In genomic region chr10:58356756-58357155, GRCh38 we compare ENCODE assay signal across 35 cellular contexts.
"Had no signal": no experiment of that assay in that cellular context is flagged by ENCODE, and none has a peak within 500 bp of the region (broad histone marks: within the 10 kb centered on the region; RNA-seq: fewer than 3 reads in every experiment).

No MANE protein-coding gene starts in this region.

- H3K4me3 ChIP-seq: ascending aorta, cardiac muscle cell, MG63, Peyer's patch had no signal

- H3K36me3 ChIP-seq: ascending aorta, MG63, Peyer's patch had no signal

- H3K27me3 ChIP-seq: ascending aorta, cardiac muscle cell, MG63, Peyer's patch had no signal

- DNase-seq: activated B cell treated with CpG ODN at 0.5 μM for 24 hours; activated CD4-positive, alpha-beta memory T cell treated with anti-CD3 and anti-CD28 coated beads for 36 hours; activated CD4-positive, alpha-beta T cell treated with anti-CD3 and anti-CD28 coated beads for 4 hours; activated CD4-positive, alpha-beta T cell treated with anti-CD3 and anti-CD28 coated beads, Interleukin-2, amount 50 U/mL, for 1 hour; activated CD4-positive, CD25-positive, alpha-beta regulatory T cell treated with anti-CD3 and anti-CD28 coated beads, Interleukin-2, amount 50 U/mL, for 72 hours; activated CD8-positive, alpha-beta memory T cell treated with anti-CD3 and anti-CD28 coated beads, Interleukin-2, amount 50 U/mL, for 4 hours; activated naive CD4-positive, alpha-beta T cell treated with anti-CD3 and anti-CD28 coated beads, Interleukin-2, amount 50 U/mL, for 16 hours; activated naive CD8-positive, alpha-beta T cell treated with anti-CD3 and anti-CD28 coated beads for 36 hours; activated T-cell treated with anti-CD3 and anti-CD28 coated beads for 4 hours; activated T-cell treated with anti-CD3 and anti-CD28 coated beads, Interleukin-2, amount 50 U/mL, for 4 hours; amygdala; Kasumi-1; KG1; MG63; NCI-H1048; NCI-H1105 treated with DMSO at 0.1 percent for 48 hours; NCI-H1436; NCI-H1694; NCI-H1930; NCI-H2081 treated with DMSO at 0.1 percent for 48 hours; NCI-H2171; NCI-H446; NCI-H510A treated with DMSO at 0.1 percent for 48 hours; NCI-H69; NK-92 treated with Interleukin-12 subunit alpha and Interleukin-12 subunit beta, amount 100 ng/mL, for 24 hours; PC-3; Peyer's patch; RPMI8226; SIG-M5; T-cell; T-helper 2 cell; T-helper 9 cell had no signal

- H3K27ac ChIP-seq: ascending aorta, cardiac muscle cell, Peyer's patch, VCaP had no signal

- H3K4me1 ChIP-seq: Peyer's patch had no signal

- H3K9me3 ChIP-seq: ascending aorta, MG63, Peyer's patch had no signal
